ENCODE assay signal across 8 cellular contexts in the genomic region with DNA sequence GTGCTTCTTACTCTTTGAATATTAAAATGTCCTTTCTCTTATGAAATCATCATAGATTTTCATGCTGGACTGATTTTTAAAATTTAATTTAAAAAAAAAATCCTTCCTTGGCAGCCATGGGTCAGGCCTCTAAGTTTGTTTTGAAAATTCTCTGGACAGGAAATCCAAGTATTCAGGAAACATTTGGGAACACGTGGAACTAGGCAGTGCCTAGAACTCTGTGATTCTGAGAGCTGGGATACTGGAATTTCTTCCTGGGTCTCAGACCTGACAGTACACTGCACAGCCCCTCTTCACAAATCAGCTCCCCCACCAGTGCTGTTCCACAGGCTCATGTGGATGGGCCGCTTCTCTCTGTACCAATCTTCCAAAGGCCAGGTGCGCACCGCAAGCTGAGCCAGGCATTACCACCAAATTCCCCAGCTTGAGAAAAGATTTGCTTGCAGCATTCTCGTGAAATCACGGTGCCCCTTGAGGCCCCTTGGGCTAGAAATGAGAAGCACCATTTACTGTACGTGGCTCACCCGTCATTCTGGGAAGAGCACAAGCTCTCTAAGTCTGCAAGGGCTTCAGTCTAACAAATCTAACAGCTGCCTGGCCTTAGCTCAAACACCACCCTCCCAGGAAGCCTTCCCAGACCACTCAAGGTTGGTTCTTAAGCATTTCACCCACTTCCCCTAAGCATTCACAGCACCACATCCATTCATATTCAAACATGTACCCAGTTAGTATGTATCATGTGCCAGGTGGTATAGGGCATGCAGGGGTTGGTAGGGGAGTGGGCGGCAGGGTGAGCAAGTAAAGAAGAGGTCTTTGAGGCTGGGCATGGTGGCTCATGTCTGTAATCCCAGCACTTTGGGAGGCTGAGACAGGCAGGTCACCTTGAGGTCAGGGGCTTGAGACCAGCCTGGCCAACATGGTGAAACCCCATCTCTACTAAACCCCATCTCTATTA. TPM values are rescaled to one million over a fixed set of nuclear protein-coding genes. Genes with fewer than 3 reads are reported as not detected.
DNase-seq lines count a peak whose midpoint lies in the region; ATAC-seq, FAIRE-seq and TF ChIP-seq lines count a peak whose summit lies in the region.

No MANE protein-coding gene starts in this region.

- H3K27ac ChIP-seq in H1 (ENCODE audit: low read depth, low read length) (no peak overlapping the region), prostate gland (peak overlapping the region; percentile 53 to 59), MM.1S (ENCODE audit: low read length) (no peak overlapping the region)

- H3K9ac ChIP-seq in H1 (replicated peaks in 1 of 4; ENCODE audit: extremely low read depth in 1 of 4, low read depth in 3 of 4, low read length in 3 of 4) = no peak overlapping the region
- no peak overlapping the region for H3K9ac ChIP-seq in MM.1S (ENCODE audit: low read length)

- H2AFZ ChIP-seq in H1 (ENCODE audit: low read length) = no peak overlapping the region
- H2AFZ ChIP-seq in MM.1S (ENCODE audit: low read length) = no peak overlapping the region

- H4K8ac ChIP-seq in H1 (ENCODE audit: extremely low read depth, insufficient read depth, low read length) = peak overlapping the region; percentile 35

- POLR2A ChIA-PET in H1 (lab: Charles Lee; ENCODE audit: partially characterized antibody) = interaction anchor here (1.0 to 1.6 kb wide), 2 partner anchors 11 to 64 kb away, joined by 3 read pairs; partner anchors contain the start of gene SMU1

- no peak overlapping the region for H2BK5ac ChIP-seq in H1 (ENCODE audit: low read depth, low read length)

- no peak overlapping the region for H4K5ac ChIP-seq in H1 (ENCODE audit: insufficient read length, low read depth, low read length)

- H3K4me3 ChIP-seq in H1 (ENCODE audit: extremely low read depth in 1 of 4, insufficient read depth in 2 of 4, low read depth in 3 of 4, low read length in 4 of 4) (no peak overlapping the region), prostate gland (no peak overlapping the region), MM.1S (ENCODE audit: low read length) (no peak overlapping the region)

- TF ChIP-seq RAD21 in H1 (IDR thresholded peaks at IDR 0.05 in 1 of 2, conservative IDR thresholded peaks at IDR 0.05 in 1 of 2; ENCODE audit: low read depth in 2 of 2, low read length in 2 of 2) = no peak

- H2AK5ac ChIP-seq in H1 (ENCODE audit: low read depth, low read length) = no peak overlapping the region

- no peaks in the 10 kb centered on the region for H3K23me2 ChIP-seq in H1 (ENCODE audit: low read depth, low read length)

- ATAC-seq in HG02642 (IDR thresholded peaks at IDR 0.05; ENCODE audit: poor library complexity, unreplicated experiment) = peak; percentile 33

- FAIRE-seq in GM12891 (lab: Jason Lieb, UNC) = peak; percentile 85
- no peak for FAIRE-seq in H1 (lab: Jason Lieb, UNC)

- H3F3A ChIP-seq in MM.1S (ENCODE audit: insufficient read depth, low read length) = no peaks in the 10 kb centered on the region

- H3K9me2 ChIP-seq in MM.1S (replicated peaks; ENCODE audit: insufficient read depth, low read length) = no peaks in the 10 kb centered on the region

- H4K20me1 ChIP-seq in H1 (replicated peaks in 1 of 2; ENCODE audit: control insufficient read depth in 1 of 2, insufficient read depth in 2 of 2, low read length in 2 of 2) = peaks cover 0 to 2% of the 10 kb centered on the region in 2 experiments
- H4K20me1 ChIP-seq in MM.1S (ENCODE audit: insufficient read depth, low read length) = peaks cover 3% of the 10 kb centered on the region; the same call in 1 of the 2 replicates

- H3K36me3 ChIP-seq in H1 (ENCODE audit: control insufficient read depth in 2 of 4, insufficient read depth in 4 of 4, low read length in 3 of 4) (no peaks in the 10 kb centered on the region), prostate gland (no peaks in the 10 kb centered on the region), MM.1S (replicated peaks; ENCODE audit: insufficient read depth, low read length) (no peaks in the 10 kb centered on the region)

- 83% methylated on average over 9 of the region's 9 CpGs; no CpG with 5 or more reads in 1 of the 2 experiments for WGBS in H1 (ENCODE audit: extremely low coverage in 1 of 2, insufficient coverage in 1 of 2, insufficient read length in 1 of 2, insufficient replicate concordance in 2 of 2, low coverage in 1 of 2, low lambda C conversion rate in 2 of 2, missing lambda C conversion rate in 1 of 2), 2 experiments
- WGBS in prostate gland = 75% methylated on average over 9 of the region's 9 CpGs

- H3K4me1 ChIP-seq in H1 (replicated peaks in 1 of 4; ENCODE audit: control insufficient read depth in 3 of 4, insufficient read depth in 4 of 4, low read length in 3 of 4) = peaks cover 0 to 5% (median 1%) of the 10 kb centered on the region in 4 experiments; a peak in 5 of 7 replicates
- peaks cover 8% of the 10 kb centered on the region for H3K4me1 ChIP-seq in prostate gland (replicated peaks)
- H3K4me1 ChIP-seq in MM.1S (ENCODE audit: low read length) = no peaks in the 10 kb centered on the region

- no peak overlapping the region for H3K56ac ChIP-seq in H1 (replicated peaks; ENCODE audit: insufficient read length, low read depth, low read length)

- no peak overlapping the region for H3K14ac ChIP-seq in H1 (ENCODE audit: insufficient read length)

- DNase-seq in GM12891 (ENCODE audit: insufficient read length, low spot score) = no peak
- no peak for DNase-seq in H1 (ENCODE audit: low read depth in 1 of 2, low spot score in 2 of 2)
- no peak for DNase-seq in prostate gland (ENCODE audit: low spot score)
- DNase-seq in MM.1S = no peak
- DNase-seq in GM13977 (ENCODE audit: low spot score) = no peak
- DNase-seq in SW480 (ENCODE audit: low spot score) = no peak
- no peak for DNase-seq in G401 (ENCODE audit: low spot score)

- H2BK12ac ChIP-seq in H1 (ENCODE audit: low read depth, low read length) = no peak overlapping the region

- no peak overlapping the region for H3K4ac ChIP-seq in H1 (replicated peaks; ENCODE audit: insufficient read length, low read depth, low read length)

- H3K9me3 ChIP-seq in H1 (ENCODE audit: insufficient read depth in 2 of 2, low read depth in 1 of 2, low read length in 1 of 2) = no peaks in the 10 kb centered on the region
- no peaks in the 10 kb centered on the region for H3K9me3 ChIP-seq in prostate gland
- no peaks in the 10 kb centered on the region for H3K9me3 ChIP-seq in MM.1S (replicated peaks; ENCODE audit: insufficient read depth, low read length)

- peaks cover 1% of the 10 kb centered on the region; the same call in 1 of the 2 replicates for H3K79me1 ChIP-seq in H1 (ENCODE audit: low read depth, low read length)

- H3K4me2 ChIP-seq in H1 (ENCODE audit: insufficient read depth in 1 of 2, low read depth in 2 of 2, low read length in 2 of 2) (no peak overlapping the region), MM.1S (ENCODE audit: low read depth, low read length) (no peak overlapping the region)

- no peak overlapping the region for H3K18ac ChIP-seq in H1 (ENCODE audit: extremely low read depth, low read length)

- CTCF ChIA-PET in H1 (lab: Charles Lee; ENCODE audit: partially characterized antibody) = interaction anchor here (1.1 to 2.1 kb wide), 4 partner anchors 10 to 86 kb away, joined by 3 to 6 read pairs (median 4); no protein-coding TSS in a partner anchor

- H3K79me2 ChIP-seq in H1 (ENCODE audit: control insufficient read depth in 1 of 2, insufficient read depth in 2 of 2, low read length in 2 of 2) (no peaks in the 10 kb centered on the region; a peak in 1 of 4 replicates), MM.1S (ENCODE audit: low read length) (peaks cover 96% of the 10 kb centered on the region)

- H3K27me3 ChIP-seq in H1 (replicated peaks in 1 of 4; ENCODE audit: control insufficient read depth in 3 of 4, extremely low read depth in 1 of 4, insufficient read depth in 3 of 4, low read length in 3 of 4) (no peaks in the 10 kb centered on the region), prostate gland (replicated peaks; ENCODE audit: insufficient read depth) (no peaks in the 10 kb centered on the region), MM.1S (replicated peaks; ENCODE audit: insufficient read depth, low read length) (no peaks in the 10 kb centered on the region)

- TF ChIP-seq POLR2A in GM12891 (IDR thresholded peaks at IDR 0.05; ENCODE audit: low read depth, low read length) (no peak), H1 (IDR thresholded peaks at IDR 0.05; ENCODE audit: control extremely low read depth in 1 of 2, low read depth in 2 of 2, low read length in 2 of 2) (no peak), prostate gland (IDR thresholded peaks at IDR 0.05) (no peak)

- no peak overlapping the region for H3K23ac ChIP-seq in H1 (ENCODE audit: insufficient read length)

- no peak overlapping the region for H2BK120ac ChIP-seq in H1 (replicated peaks; ENCODE audit: low read depth, low read length)

- TF ChIP-seq CTCF in H1 (IDR thresholded peaks at IDR 0.05; ENCODE audit: control extremely low read depth in 1 of 3, insufficient read depth in 1 of 3, low read depth in 1 of 3, low read length in 3 of 3) (no peak), prostate gland (IDR thresholded peaks at IDR 0.05) (no peak), MM.1S (IDR thresholded peaks at IDR 0.05; ENCODE audit: low read length) (no peak), GM13977 (IDR thresholded peaks at IDR 0.05; ENCODE audit: extremely low read depth, insufficient read depth, missing control alignments) (no peak)

- H2BK20ac ChIP-seq in H1 (ENCODE audit: low read length) = no peak overlapping the region

- TF ChIP-seq EP300 in H1 (IDR thresholded peaks at IDR 0.05; ENCODE audit: borderline replicate concordance in 1 of 2, low read depth in 2 of 2, low read length in 2 of 2) = no peak

- no peak overlapping the region for H2BK15ac ChIP-seq in H1 (ENCODE audit: low read length)

- in situ Hi-C loops in GM13977 (cut with MboI; ENCODE audit: low pct_unique_long_range_greater_than_20kb, low sequenced_read_pairs, unreplicated experiment) = no loop called here
- in situ Hi-C loops in G401 (cut with HindIII; ENCODE audit: low sequenced_read_pairs) = no loop called here

- intact Hi-C loops in prostate gland (cut with DNase I) = no loop called here

- H4K91ac ChIP-seq in H1 (replicated peaks; ENCODE audit: insufficient read length, low read length) = no peak overlapping the region

TF ChIP-seq in H1, 55 proteins besides CTCF, POLR2A, EP300 and RAD21 (continues in another document):
- TF ChIP-seq CHD2 (IDR thresholded peaks at IDR 0.05; ENCODE audit: low read length) (no peak), CBX8 (IDR thresholded peaks at IDR 0.05; ENCODE audit: borderline replicate concordance, low read depth, low read length) (no peak)

RNA-seq across cellular contexts. Expression of gene B4GALT1, which starts 26.5 kb away (rescaled TPM):
- 35.2 TPM for polyA plus RNA-seq in GM12891 (2012; ENCODE audit: low read depth, missing spikeins)
- 17.9 and 18.2 TPM in 2 replicates for total RNA-seq in H1 (2021; fragmentation: NEBNext Ultra II Directional; extraction: Animal tissue kit (Norgen Biotek cat#: 25700))
- polyA plus RNA-seq in H1 (2011; rRNA removed) = 12.6 and 12.8 TPM in 2 replicates
- polyA plus RNA-seq in H1 (2011; cell fraction: cytosol; rRNA removed) = 8.5 TPM
- polyA plus RNA-seq in H1 (2011; cell fraction: nucleus; rRNA removed) = 7.0 TPM
- polyA plus RNA-seq in H1 (2012, experiment 1 of 2) = 11.2 to 12.3 TPM (median 11.8 TPM) in 4 replicates
- polyA plus RNA-seq in H1 (2012, experiment 2 of 2) = 15.0 TPM
- 17.0 TPM for polyA plus RNA-seq in H1 (2013, experiment 1 of 2)
- polyA plus RNA-seq in H1 (2013, experiment 2 of 2) = 19.4 TPM
- polyA minus RNA-seq in H1 (2011; rRNA and poly(A)+ RNA removed) = 13.8 and 14.9 TPM in 2 replicates
- polyA minus RNA-seq in H1 (2011; cell fraction: cytosol; rRNA and poly(A)+ RNA removed) = 11.2 TPM
- polyA minus RNA-seq in H1 (2011; cell fraction: nucleus; rRNA and poly(A)+ RNA removed) = 7.6 TPM
- total RNA-seq in prostate gland = 100 to 1,000 TPM; 153 to 185 TPM
- 15.1 and 15.3 TPM in 2 replicates for total RNA-seq in G401 (2014; rRNA removed; shearing (Covaris generic))

Comparison
In these comparisons a context has a peak if more than half of its experiments do, and no peak if none do; other contexts are left out.
1. H3K27ac ChIP-seq: peak in prostate gland (2 of 2); none in H1 (single experiment) and MM.1S (single experiment).